10 cellular contexts compared by ENCODE assay signal in the genomic region with DNA sequence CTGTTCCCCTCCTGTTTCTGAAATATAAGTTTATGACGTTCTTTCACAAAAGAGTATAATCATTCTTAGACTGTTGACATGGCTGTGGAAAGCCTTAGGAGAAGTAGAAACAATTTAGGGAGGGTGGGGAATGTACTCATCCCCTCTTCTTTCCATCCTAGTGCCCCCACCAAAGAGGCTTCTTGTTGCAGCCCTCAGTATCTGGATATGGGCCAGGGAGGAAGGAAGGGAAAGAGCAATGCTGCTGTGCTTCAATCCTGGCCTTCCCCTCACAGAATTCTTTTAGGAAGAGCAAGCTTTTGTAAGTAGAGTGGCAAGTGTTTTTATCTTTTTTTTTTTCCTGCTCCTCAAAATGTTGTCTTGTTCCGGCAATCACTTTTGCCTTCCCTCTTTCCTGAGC. TPM values are rescaled to one million over a fixed set of nuclear protein-coding genes. Genes with fewer than 3 reads are reported as not detected.
DNase-seq lines count a peak whose midpoint lies in the region; ATAC-seq, FAIRE-seq and TF ChIP-seq lines count a peak whose summit lies in the region.
"Had no signal": no experiment of that assay in that cellular context is flagged by ENCODE, and none has a peak within 500 bp of the region (broad histone marks: within the 10 kb centered on the region; RNA-seq: fewer than 3 reads in every experiment).

No MANE protein-coding gene starts in this region.

- peaks cover 6% of the 10 kb centered on the region for H3K27me3 Mint-ChIP-seq in activated T-cell treated with anti-CD3 and anti-CD28 coated beads, Interleukin-2, amount 50 U/mL, for 72 hours (ENCODE audit: low read depth)

- H3K36me3 ChIP-seq in tibial nerve (no peaks in the 10 kb centered on the region), pancreas (no peaks in the 10 kb centered on the region)

- no peak for TF ChIP-seq CTCF in tibial nerve (IDR thresholded peaks at IDR 0.05)
- no peak for TF ChIP-seq CTCF in pancreas (IDR thresholded peaks at IDR 0.05)

- H3K4me3 ChIP-seq in tibial nerve (peak overlapping the region; percentile 76 to 91 (median 86)), pancreas (peak overlapping the region in 2 of 4 donors; percentile 81 to 86)

- intact Hi-C loops in pancreas (cut with DNase I) = no loop called here

- H3K27ac ChIP-seq in angular gyrus (ENCODE audit: low read depth, low read length) (peak overlapping the region; percentile 14), tibial nerve (peak overlapping the region in 1 of 4 donors; percentile 91), pancreas (no peak overlapping the region)

- no peak for TF ChIP-seq EP300 in tibial nerve (IDR thresholded peaks at IDR 0.05)

- H3K27me3 ChIP-seq in tibial nerve (no peaks in the 10 kb centered on the region), pancreas (no peaks in the 10 kb centered on the region)

- peaks cover 0 to 53% (median 36%) of the 10 kb centered on the region in 4 donors for H3K4me1 ChIP-seq in tibial nerve
- peaks cover 9 to 18% (median 12%) of the 10 kb centered on the region in 3 donors for H3K4me1 ChIP-seq in pancreas

- no peak for ATAC-seq in activated T-cell treated with anti-CD3 and anti-CD28 coated beads, Interleukin-2, amount 50 U/mL, for 72 hours (replicated peaks in 1 of 2)
- ATAC-seq in HG03442 (IDR thresholded peaks at IDR 0.05; ENCODE audit: unreplicated experiment) (no peak), GM21717 (IDR thresholded peaks at IDR 0.05; ENCODE audit: unreplicated experiment) (no peak), pancreas (no peak)

- H3K9me3 ChIP-seq in tibial nerve = no peaks in the 10 kb centered on the region
- H3K9me3 ChIP-seq in pancreas = no peaks in the 10 kb centered on the region

- no peaks in the 10 kb centered on the region for H3K9me3 Mint-ChIP-seq in activated T-cell treated with anti-CD3 and anti-CD28 coated beads, Interleukin-2, amount 50 U/mL, for 72 hours

- peaks cover 39% of the 10 kb centered on the region for H3K4me1 Mint-ChIP-seq in activated T-cell treated with anti-CD3 and anti-CD28 coated beads, Interleukin-2, amount 50 U/mL, for 72 hours (ENCODE audit: low read depth)

- WGBS in tibial nerve, 2 donors = 47 to 57% methylated on average over 2 of the region's 2 CpGs
- WGBS in pancreas, 2 donors = 66% methylated on average over 2 of the region's 2 CpGs

- H3K36me3 Mint-ChIP-seq in activated T-cell treated with anti-CD3 and anti-CD28 coated beads, Interleukin-2, amount 50 U/mL, for 72 hours (ENCODE audit: insufficient read depth in 2 of 2) = no peaks in the 10 kb centered on the region

- H3K27ac Mint-ChIP-seq in activated T-cell treated with anti-CD3 and anti-CD28 coated beads, Interleukin-2, amount 50 U/mL, for 72 hours = no peak overlapping the region

- no peak for DNase-seq in activated T-cell treated with anti-CD3 and anti-CD28 coated beads, Interleukin-2, amount 50 U/mL, for 72 hours
- DNase-seq in activated T-cell treated with anti-CD3 and anti-CD28 coated beads, Interleukin-2, amount 50 U/mL, for 1 hour = no peak
- DNase-seq in lung microvascular endothelial cell (ENCODE audit: low read depth in 2 of 2) (peak; percentile 49 to 56), tibial nerve (ENCODE audit: low spot score in 2 of 2) (no peak), pancreas (no peak)
- DNase-seq: NCI-H187 treated with DMSO at 0.1 percent for 48 hours had no signal

- TF ChIP-seq POLR2A in tibial nerve (IDR thresholded peaks at IDR 0.05) = no peak

- FAIRE-seq in pancreas (lab: Jason Lieb, UNC) = no peak
- FAIRE-seq: D721Med had no signal

- H3K4me3 Mint-ChIP-seq in activated T-cell treated with anti-CD3 and anti-CD28 coated beads, Interleukin-2, amount 50 U/mL, for 72 hours = peak overlapping the region; percentile 77 to 79

RNA-seq across cellular contexts. Expression of gene INAFM2, which starts 1.7 kb away (rescaled TPM):
- total RNA-seq in activated T-cell treated with anti-CD3 and anti-CD28 coated beads, Interleukin-2, amount 50 U/mL, for 72 hours = 10 to 100 TPM in 1 of 2 donors, 1 to 10 TPM in 1; 7.1 to 10.2 TPM
- total RNA-seq in lung microvascular endothelial cell (11.3 and 14.1 TPM in 2 replicates), tibial nerve (10 to 100 TPM; 13.8 to 25.9 (median 20.5) TPM), pancreas (10 to 100 TPM in 5 of 6 donors, 1 to 10 TPM in 1; 8.1 to 16.4 (median 11.3) TPM)
- polyA plus RNA-seq in pancreas = 10 to 100 TPM in 1 of 2 donors, 1 to 10 TPM in 1; 6.5 to 11.7 TPM

RNA-seq across cellular contexts. Expression of gene CCDC9B, which starts 15.6 kb away (rescaled TPM):
- total RNA-seq in activated T-cell treated with anti-CD3 and anti-CD28 coated beads, Interleukin-2, amount 50 U/mL, for 72 hours = 1 to 10 TPM; 1.0 to 1.6 TPM
- 8.9 and 11.1 TPM in 2 replicates for total RNA-seq in lung microvascular endothelial cell
- total RNA-seq in tibial nerve = 10 to 100 TPM; 19.3 to 22.8 (median 21.2) TPM
- 10 to 100 TPM; 18.3 to 63.6 (median 29.9) TPM for total RNA-seq in pancreas
- 10 to 100 TPM; 32.0 to 72.3 TPM for polyA plus RNA-seq in pancreas

RNA-seq across cellular contexts. Expression of gene PLCB2, which starts 17.5 kb away (rescaled TPM):
- 10 to 100 TPM; 90.4 to 91.8 TPM for total RNA-seq in activated T-cell treated with anti-CD3 and anti-CD28 coated beads, Interleukin-2, amount 50 U/mL, for 72 hours
- total RNA-seq in lung microvascular endothelial cell (under 0.01 and 0.44 TPM in 2 replicates), tibial nerve (10 to 100 TPM; 14.9 to 42.3 (median 17.0) TPM), pancreas (10 to 100 TPM in 2 of 6 donors, 1 to 10 TPM in 3, under 1 TPM in 1; 0.94 to 23.5 (median 4.1) TPM)
- 1 to 10 TPM; 5.3 to 9.7 TPM for polyA plus RNA-seq in pancreas

RNA-seq across cellular contexts. Expression of gene PHGR1, which starts 25.6 kb away (rescaled TPM):
- not detected for total RNA-seq in activated T-cell treated with anti-CD3 and anti-CD28 coated beads, Interleukin-2, amount 50 U/mL, for 72 hours
- total RNA-seq in lung microvascular endothelial cell = not detected in 2 replicates
- not detected for total RNA-seq in tibial nerve
- 1 to 10 TPM in 1 of 6 donors, under 1 TPM in 2, not detected in 3; 0.56 to 1.8 (median 0.78) TPM for total RNA-seq in pancreas
- 10 to 100 TPM; 12.4 to 41.5 TPM for polyA plus RNA-seq in pancreas

RNA-seq across cellular contexts. Expression of gene DISP2, which starts 32.8 kb away (rescaled TPM):
- under 1 TPM; 0.19 to 0.34 TPM for total RNA-seq in activated T-cell treated with anti-CD3 and anti-CD28 coated beads, Interleukin-2, amount 50 U/mL, for 72 hours
- total RNA-seq in lung microvascular endothelial cell (under 0.01 TPM in 2 replicates), tibial nerve (under 1 TPM; under 0.01 to 0.22 (median 0.10) TPM), pancreas (1 to 10 TPM in 2 of 6 donors, under 1 TPM in 4; 0.14 to 2.0 (median 0.70) TPM)
- 1 to 10 TPM; 4.1 TPM for polyA plus RNA-seq in pancreas

Comparison
In these comparisons a context has a peak if more than half of its experiments do, and no peak if none do; other contexts are left out.
1. DNase-seq: peak in lung microvascular endothelial cell (2 of 2); none in activated T-cell treated with anti-CD3 and anti-CD28 coated beads, Interleukin-2, amount 50 U/mL, for 72 hours (0 of 2), activated T-cell treated with anti-CD3 and anti-CD28 coated beads, Interleukin-2, amount 50 U/mL, for 1 hour (single experiment), tibial nerve (0 of 2) and pancreas (0 of 6).